ENCODE assay signal across 28 cellular contexts in genomic region chr15:77940548-77940947, GRCh38.
"Had no signal": no experiment of that assay in that cellular context is flagged by ENCODE, and none has a peak within 500 bp of the region (broad histone marks: within the 10 kb centered on the region; RNA-seq: fewer than 3 reads in every experiment).

No MANE protein-coding gene starts in this region.

- H3K27me3 Mint-ChIP-seq: dendritic cell treated with granulocyte-macrophage colony-stimulating factor and Interleukin-4, amounts not matched to agents 40 ng/mL and 50 ng/mL, for 4 days; effector memory CD8-positive, alpha-beta T cell; naive B cell had no signal

- H3K4me3 Mint-ChIP-seq: dendritic cell treated with granulocyte-macrophage colony-stimulating factor and Interleukin-4, amounts not matched to agents 40 ng/mL and 50 ng/mL, for 4 days; effector memory CD8-positive, alpha-beta T cell; endodermal cell; mesothelial cell of epicardium had no signal

- H3K36me3 ChIP-seq: colonic mucosa, esophagus squamous epithelium, gastrocnemius medialis, heart right ventricle, left lung, lower lobe of right lung had no signal

- H3K4me1 ChIP-seq: colonic mucosa, lower lobe of right lung had no signal

- H3K36me3 Mint-ChIP-seq: mesothelial cell of epicardium, naive B cell had no signal

- H3K27ac ChIP-seq: colonic mucosa, epithelial cell of prostate, esophagus squamous epithelium, gastrocnemius medialis, heart right ventricle, left lung, lower lobe of right lung had no signal

- DNase-seq: colonic mucosa; cortex of kidney; effector CD8-positive, alpha-beta T cell; effector memory CD8-positive, alpha-beta T cell; erythroblast; esophagus squamous epithelium; foreskin fibroblast; foreskin melanocyte; gastrocnemius medialis; glutamatergic neuron; head of caudate nucleus; heart right ventricle; hippocampal formation; left cardiac atrium; left lung; left ventricle myocardium superior; lower lobe of right lung; mesenchymal stem cell; mucosa of descending colon; naive B cell had no signal

- H3K27me3 ChIP-seq: colonic mucosa, esophagus squamous epithelium, gastrocnemius medialis, heart right ventricle, left lung had no signal

- FAIRE-seq: endometrium, islet of Langerhans, keratinocyte had no signal

- H3K27ac Mint-ChIP-seq: dendritic cell treated with granulocyte-macrophage colony-stimulating factor and Interleukin-4, amounts not matched to agents 40 ng/mL and 50 ng/mL, for 4 days; effector memory CD8-positive, alpha-beta T cell; endodermal cell; mesothelial cell of epicardium; naive B cell had no signal

- H3K4me3 ChIP-seq: colonic mucosa, esophagus squamous epithelium, gastrocnemius medialis, heart right ventricle, left lung, lower lobe of right lung, mucosa of descending colon had no signal

- H3K9me3 ChIP-seq: colonic mucosa, esophagus squamous epithelium, gastrocnemius medialis, heart right ventricle, left lung, lower lobe of right lung, mucosa of descending colon had no signal

- ATAC-seq: effector memory CD8-positive, alpha-beta T cell; esophagus mucosa; gastrocnemius medialis; heart right ventricle; left cardiac atrium; left lung; left ventricle myocardium superior; lower lobe of right lung; mucosa of descending colon had no signal

- H3K9me3 Mint-ChIP-seq: dendritic cell treated with granulocyte-macrophage colony-stimulating factor and Interleukin-4, amounts not matched to agents 40 ng/mL and 50 ng/mL, for 4 days; effector memory CD8-positive, alpha-beta T cell; endodermal cell; mesothelial cell of epicardium; naive B cell had no signal
